In genomic region chr19:9917322-9917721, GRCh38 we compare ENCODE assay signal across 8 cellular contexts. TPM values are rescaled to one million over a fixed set of nuclear protein-coding genes. Genes with fewer than 3 reads are reported as not detected.
DNase-seq lines count a peak whose midpoint lies in the region; ATAC-seq, FAIRE-seq and TF ChIP-seq lines count a peak whose summit lies in the region.

No MANE protein-coding gene starts in this region.

- 2% methylated on average over 3 of the region's 3 CpGs for WGBS in A549 (ENCODE audit: missing lambda C conversion rate)

- ATAC-seq in A549 (peak; percentile 78 to 87), esophagus mucosa (peak; percentile 39), GM21576 (IDR thresholded peaks at IDR 0.05; ENCODE audit: unreplicated experiment) (no peak), GM19463 (IDR thresholded peaks at IDR 0.05; ENCODE audit: unreplicated experiment) (no peak)

- H3K9me3 ChIP-seq in A549 = no peaks in the 10 kb centered on the region

- no peak for TF ChIP-seq EP300 in A549 (IDR thresholded peaks at IDR 0.05)

- FAIRE-seq in A549 (lab: Jason Lieb, UNC) = no peak

- POLR2A ChIA-PET in A549 (lab: Yijun Ruan, JAX) (no interaction called here), RWPE1 (lab: Yijun Ruan, JAX; ENCODE audit: low non-redundant PET) (no interaction called here)

- H3K4me2 ChIP-seq in A549 = peak overlapping the region; percentile 36

- DNase-seq in A549 (ENCODE audit: low read depth in 1 of 2, low spot score in 1 of 2) (peak; percentile 61 to 80), HCEC 1CT (peak; percentile 53), RWPE1 (ENCODE audit: low spot score) (peak; percentile 70), putamen (ENCODE audit: low spot score) (peak; percentile 31), DMS79 (lab: John Stamatoyannopoulos, UW) (no peak)

- no peak for TF ChIP-seq POLR2A in A549 (IDR thresholded peaks at IDR 0.05; ENCODE audit: low read length)

- peaks cover 10% of the 10 kb centered on the region; the same call in 1 of the 3 replicates for H3K4me1 ChIP-seq in A549

- H3K27ac ChIP-seq in A549 = peak overlapping the region in 1 of 2 experiments; percentile 54; a peak in 2 of 6 replicates
- H3K27ac ChIP-seq in RWPE1 = no peak overlapping the region

- H3K4me3 ChIP-seq in A549 = no peak overlapping the region

- no peak for TF ChIP-seq RAD21 in A549 (conservative IDR thresholded peaks at IDR 0.05 in 1 of 2, IDR thresholded peaks at IDR 0.05 in 1 of 2)

- CTCF ChIA-PET in A549 (lab: Yijun Ruan, JAX) = interaction anchor here (1.3 kb wide), 1 partner anchor 70 kb away, joined by 3 read pairs; no protein-coding TSS in a partner anchor
- CTCF ChIA-PET in RWPE1 (lab: Yijun Ruan, JAX) = no interaction called here

- TF ChIP-seq CTCF in A549 (IDR thresholded peaks at IDR 0.05) = no peak
- TF ChIP-seq CTCF in RWPE1 (conservative IDR thresholded peaks at IDR 0.05; ENCODE audit: low read depth) = no peak

TF ChIP-seq in A549, 52 proteins besides CTCF, POLR2A, EP300 and RAD21:
- TF ChIP-seq PHF8 (IDR thresholded peaks at IDR 0.05; ENCODE audit: borderline replicate concordance, low read depth) (no peak), HEYL (CRISPR knock-in tag; IDR thresholded peaks at IDR 0.05) (no peak), FOSB (CRISPR knock-in tag; IDR thresholded peaks at IDR 0.05) (no peak), TP53 (CRISPR knock-in tag; IDR thresholded peaks at IDR 0.05) (no peak), KDM1A (IDR thresholded peaks at IDR 0.05; ENCODE audit: low read depth) (no peak), ATOH8 (CRISPR knock-in tag; IDR thresholded peaks at IDR 0.05; ENCODE audit: low read depth) (no peak), FOXS1 (CRISPR knock-in tag; IDR thresholded peaks at IDR 0.05) (no peak), MYC (IDR thresholded peaks at IDR 0.05; ENCODE audit: borderline replicate concordance, low read length) (no peak), GATA3 (IDR thresholded peaks at IDR 0.05; ENCODE audit: borderline replicate concordance) (no peak), NR3C1 (IDR thresholded peaks at IDR 0.05) (no peak), ZNF302 (CRISPR knock-in tag; IDR thresholded peaks at IDR 0.05) (no peak), CEBPB (IDR thresholded peaks at IDR 0.05) (no peak), POLR2AphosphoS2 (conservative IDR thresholded peaks at IDR 0.05; ENCODE audit: low read length) (no peak)
TF ChIP-seq in A549: peak in this region for 0.

RNA-seq across cellular contexts. Expression of gene OLFM2, which starts 19.0 kb away (rescaled TPM):
- polyA plus RNA-seq in A549 (2011; rRNA removed) = 6.5 and 6.6 TPM in 2 replicates
- polyA plus RNA-seq in A549 (2012; cell fraction: cytosol; rRNA removed) = 9.4 and 13.2 TPM in 2 replicates
- 9.2 and 9.8 TPM in 2 replicates for polyA plus RNA-seq in A549 (2012; cell fraction: nucleus; rRNA removed)
- 6.6 to 8.0 TPM (median 7.7 TPM) in 3 replicates for polyA plus RNA-seq in A549 (2017; fragmentation: RNase III; extraction: RNeasy Plus Mini Kit Qiagen cat#74134 plus additional on column Dnase treatment)
- polyA minus RNA-seq in A549 (2011; rRNA and poly(A)+ RNA removed) = 7.0 and 8.2 TPM in 2 replicates
- 5.1 TPM for total RNA-seq in esophagus mucosa

Comparison
In these comparisons a context has a peak if more than half of its experiments do, and no peak if none do; other contexts are left out.
1. ATAC-seq: peak in A549 (2 of 2) and esophagus mucosa (single experiment); none in GM21576 (single experiment) and GM19463 (single experiment).